1 cellular context compared by ENCODE assay signal in the genomic region with DNA sequence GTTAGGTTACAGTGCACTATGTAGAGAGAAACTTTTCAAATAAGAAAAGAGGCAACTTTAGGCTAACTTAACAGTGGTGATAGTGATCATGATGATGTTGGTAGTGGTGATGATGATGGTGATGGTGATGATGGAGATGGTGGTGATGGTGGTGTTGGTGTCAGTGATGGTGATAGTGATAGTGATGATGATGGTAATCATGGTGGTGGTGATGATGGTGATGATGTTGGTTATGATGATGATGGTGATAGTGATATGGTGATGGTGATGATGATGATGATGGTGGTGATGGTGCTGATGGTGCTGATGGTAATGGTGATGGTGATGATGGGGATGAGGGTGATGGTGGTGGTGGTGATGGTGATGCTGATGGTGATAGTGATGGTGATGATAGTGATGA.
TF ChIP-seq lines count a peak whose summit lies in the region.

No MANE protein-coding gene starts in this region.

TF ChIP-seq in H1, 55 proteins besides CTCF, POLR2A, EP300 and RAD21:
- TF ChIP-seq CREB1 (IDR thresholded peaks at IDR 0.05) (no peak), SIRT6 (IDR thresholded peaks at IDR 0.05; ENCODE audit: low read length) (no peak), HDAC6 (IDR thresholded peaks at IDR 0.05; ENCODE audit: low read depth, low read length) (no peak), SAP30 (IDR thresholded peaks at IDR 0.05; ENCODE audit: insufficient read depth, insufficient replicate concordance, low read length) (no peak), CBX5 (IDR thresholded peaks at IDR 0.05; ENCODE audit: low read depth, low read length) (no peak), GABPA (IDR thresholded peaks at IDR 0.05; ENCODE audit: borderline replicate concordance, insufficient read depth, low read length) (no peak), JUND (IDR thresholded peaks at IDR 0.05; ENCODE audit: low read length) (no peak), SRF (IDR thresholded peaks at IDR 0.05; ENCODE audit: low read depth, low read length) (no peak), CHD1 (IDR thresholded peaks at IDR 0.05; ENCODE audit: low read depth, low read length) (no peak), JUN (IDR thresholded peaks at IDR 0.05; ENCODE audit: low read depth, low read length) (no peak), CBX8 (IDR thresholded peaks at IDR 0.05; ENCODE audit: borderline replicate concordance, low read depth, low read length) (no peak), HDAC2 (IDR thresholded peaks at IDR 0.05; ENCODE audit: borderline replicate concordance in 1 of 2, low read depth in 2 of 2, low read length in 2 of 2) (no peak)
- TF ChIP-seq, protein P1, sequence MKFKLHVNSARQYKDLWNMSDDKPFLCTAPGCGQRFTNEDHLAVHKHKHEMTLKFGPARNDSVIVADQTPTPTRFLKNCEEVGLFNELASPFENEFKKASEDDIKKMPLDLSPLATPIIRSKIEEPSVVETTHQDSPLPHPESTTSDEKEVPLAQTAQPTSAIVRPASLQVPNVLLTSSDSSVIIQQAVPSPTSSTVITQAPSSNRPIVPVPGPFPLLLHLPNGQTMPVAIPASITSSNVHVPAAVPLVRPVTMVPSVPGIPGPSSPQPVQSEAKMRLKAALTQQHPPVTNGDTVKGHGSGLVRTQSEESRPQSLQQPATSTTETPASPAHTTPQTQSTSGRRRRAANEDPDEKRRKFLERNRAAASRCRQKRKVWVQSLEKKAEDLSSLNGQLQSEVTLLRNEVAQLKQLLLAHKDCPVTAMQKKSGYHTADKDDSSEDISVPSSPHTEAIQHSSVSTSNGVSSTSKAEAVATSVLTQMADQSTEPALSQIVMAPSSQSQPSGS (IDR thresholded peaks at IDR 0.05; ENCODE audit: low read length) = no peak
- TF ChIP-seq, protein P2, sequence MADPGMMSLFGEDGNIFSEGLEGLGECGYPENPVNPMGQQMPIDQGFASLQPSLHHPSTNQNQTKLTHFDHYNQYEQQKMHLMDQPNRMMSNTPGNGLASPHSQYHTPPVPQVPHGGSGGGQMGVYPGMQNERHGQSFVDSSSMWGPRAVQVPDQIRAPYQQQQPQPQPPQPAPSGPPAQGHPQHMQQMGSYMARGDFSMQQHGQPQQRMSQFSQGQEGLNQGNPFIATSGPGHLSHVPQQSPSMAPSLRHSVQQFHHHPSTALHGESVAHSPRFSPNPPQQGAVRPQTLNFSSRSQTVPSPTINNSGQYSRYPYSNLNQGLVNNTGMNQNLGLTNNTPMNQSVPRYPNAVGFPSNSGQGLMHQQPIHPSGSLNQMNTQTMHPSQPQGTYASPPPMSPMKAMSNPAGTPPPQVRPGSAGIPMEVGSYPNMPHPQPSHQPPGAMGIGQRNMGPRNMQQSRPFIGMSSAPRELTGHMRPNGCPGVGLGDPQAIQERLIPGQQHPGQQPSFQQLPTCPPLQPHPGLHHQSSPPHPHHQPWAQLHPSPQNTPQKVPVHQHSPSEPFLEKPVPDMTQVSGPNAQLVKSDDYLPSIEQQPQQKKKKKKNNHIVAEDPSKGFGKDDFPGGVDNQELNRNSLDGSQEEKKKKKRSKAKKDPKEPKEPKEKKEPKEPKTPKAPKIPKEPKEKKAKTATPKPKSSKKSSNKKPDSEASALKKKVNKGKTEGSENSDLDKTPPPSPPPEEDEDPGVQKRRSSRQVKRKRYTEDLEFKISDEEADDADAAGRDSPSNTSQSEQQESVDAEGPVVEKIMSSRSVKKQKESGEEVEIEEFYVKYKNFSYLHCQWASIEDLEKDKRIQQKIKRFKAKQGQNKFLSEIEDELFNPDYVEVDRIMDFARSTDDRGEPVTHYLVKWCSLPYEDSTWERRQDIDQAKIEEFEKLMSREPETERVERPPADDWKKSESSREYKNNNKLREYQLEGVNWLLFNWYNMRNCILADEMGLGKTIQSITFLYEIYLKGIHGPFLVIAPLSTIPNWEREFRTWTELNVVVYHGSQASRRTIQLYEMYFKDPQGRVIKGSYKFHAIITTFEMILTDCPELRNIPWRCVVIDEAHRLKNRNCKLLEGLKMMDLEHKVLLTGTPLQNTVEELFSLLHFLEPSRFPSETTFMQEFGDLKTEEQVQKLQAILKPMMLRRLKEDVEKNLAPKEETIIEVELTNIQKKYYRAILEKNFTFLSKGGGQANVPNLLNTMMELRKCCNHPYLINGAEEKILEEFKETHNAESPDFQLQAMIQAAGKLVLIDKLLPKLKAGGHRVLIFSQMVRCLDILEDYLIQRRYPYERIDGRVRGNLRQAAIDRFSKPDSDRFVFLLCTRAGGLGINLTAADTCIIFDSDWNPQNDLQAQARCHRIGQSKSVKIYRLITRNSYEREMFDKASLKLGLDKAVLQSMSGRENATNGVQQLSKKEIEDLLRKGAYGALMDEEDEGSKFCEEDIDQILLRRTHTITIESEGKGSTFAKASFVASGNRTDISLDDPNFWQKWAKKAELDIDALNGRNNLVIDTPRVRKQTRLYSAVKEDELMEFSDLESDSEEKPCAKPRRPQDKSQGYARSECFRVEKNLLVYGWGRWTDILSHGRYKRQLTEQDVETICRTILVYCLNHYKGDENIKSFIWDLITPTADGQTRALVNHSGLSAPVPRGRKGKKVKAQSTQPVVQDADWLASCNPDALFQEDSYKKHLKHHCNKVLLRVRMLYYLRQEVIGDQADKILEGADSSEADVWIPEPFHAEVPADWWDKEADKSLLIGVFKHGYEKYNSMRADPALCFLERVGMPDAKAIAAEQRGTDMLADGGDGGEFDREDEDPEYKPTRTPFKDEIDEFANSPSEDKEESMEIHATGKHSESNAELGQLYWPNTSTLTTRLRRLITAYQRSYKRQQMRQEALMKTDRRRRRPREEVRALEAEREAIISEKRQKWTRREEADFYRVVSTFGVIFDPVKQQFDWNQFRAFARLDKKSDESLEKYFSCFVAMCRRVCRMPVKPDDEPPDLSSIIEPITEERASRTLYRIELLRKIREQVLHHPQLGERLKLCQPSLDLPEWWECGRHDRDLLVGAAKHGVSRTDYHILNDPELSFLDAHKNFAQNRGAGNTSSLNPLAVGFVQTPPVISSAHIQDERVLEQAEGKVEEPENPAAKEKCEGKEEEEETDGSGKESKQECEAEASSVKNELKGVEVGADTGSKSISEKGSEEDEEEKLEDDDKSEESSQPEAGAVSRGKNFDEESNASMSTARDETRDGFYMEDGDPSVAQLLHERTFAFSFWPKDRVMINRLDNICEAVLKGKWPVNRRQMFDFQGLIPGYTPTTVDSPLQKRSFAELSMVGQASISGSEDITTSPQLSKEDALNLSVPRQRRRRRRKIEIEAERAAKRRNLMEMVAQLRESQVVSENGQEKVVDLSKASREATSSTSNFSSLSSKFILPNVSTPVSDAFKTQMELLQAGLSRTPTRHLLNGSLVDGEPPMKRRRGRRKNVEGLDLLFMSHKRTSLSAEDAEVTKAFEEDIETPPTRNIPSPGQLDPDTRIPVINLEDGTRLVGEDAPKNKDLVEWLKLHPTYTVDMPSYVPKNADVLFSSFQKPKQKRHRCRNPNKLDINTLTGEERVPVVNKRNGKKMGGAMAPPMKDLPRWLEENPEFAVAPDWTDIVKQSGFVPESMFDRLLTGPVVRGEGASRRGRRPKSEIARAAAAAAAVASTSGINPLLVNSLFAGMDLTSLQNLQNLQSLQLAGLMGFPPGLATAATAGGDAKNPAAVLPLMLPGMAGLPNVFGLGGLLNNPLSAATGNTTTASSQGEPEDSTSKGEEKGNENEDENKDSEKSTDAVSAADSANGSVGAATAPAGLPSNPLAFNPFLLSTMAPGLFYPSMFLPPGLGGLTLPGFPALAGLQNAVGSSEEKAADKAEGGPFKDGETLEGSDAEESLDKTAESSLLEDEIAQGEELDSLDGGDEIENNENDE (IDR thresholded peaks at IDR 0.05; ENCODE audit: insufficient replicate concordance, low read length) = no peak
